ENCODE assay signal across 9 cellular contexts in genomic region chr17:1865252-1866037, GRCh38. TPM values are rescaled to one million over a fixed set of nuclear protein-coding genes. Genes with fewer than 3 reads are reported as not detected.
DNase-seq lines count a peak whose midpoint lies in the region; ATAC-seq and TF ChIP-seq lines count a peak whose summit lies in the region.
"Had no signal": no experiment of that assay in that cellular context is flagged by ENCODE, and none has a peak within 500 bp of the region (broad histone marks: within the 10 kb centered on the region; RNA-seq: fewer than 3 reads in every experiment).

No MANE protein-coding gene starts in this region.

- DNase-seq in DMS53 treated with DMSO at 0.1 percent for 48 hours (lab: John Stamatoyannopoulos, UW; ENCODE audit: unreplicated experiment) (peak; percentile 14), mesendoderm (peak; percentile 32), aorta (no peak)
- DNase-seq in T-helper 2 cell treated with Interferon-gamma antibody and Interleukin-4, amounts not matched to agents 5 μg/mL and 100 μg/mL, for 36 hours (ENCODE audit: low spot score): no peak
- DNase-seq in central memory CD8-positive, alpha-beta T cell (ENCODE audit: low spot score in 2 of 2): peak in 1 of 2 donors; percentile 44

- no peaks in the 10 kb centered on the region for H3K9me3 Mint-ChIP-seq in T-helper 2 cell treated with Interferon-gamma antibody and Interleukin-4, amounts not matched to agents 5 μg/mL and 100 μg/mL, for 36 hours
- H3K9me3 Mint-ChIP-seq in central memory CD8-positive, alpha-beta T cell: no peaks in the 10 kb centered on the region
- H3K9me3 Mint-ChIP-seq: stimulated activated naive CD8-positive, alpha-beta T cell treated with anti-CD3 and anti-CD28 coated beads, Interleukin-15, Interleukin-2, amounts not matched to agents 100 ng/mL and 50 ng/mL, for 24 hours had no signal

- no peak overlapping the region for H3K4me3 Mint-ChIP-seq in T-helper 2 cell treated with Interferon-gamma antibody and Interleukin-4, amounts not matched to agents 5 μg/mL and 100 μg/mL, for 36 hours
- no peak overlapping the region for H3K4me3 Mint-ChIP-seq in central memory CD8-positive, alpha-beta T cell
- H3K4me3 Mint-ChIP-seq: stimulated activated naive CD8-positive, alpha-beta T cell treated with anti-CD3 and anti-CD28 coated beads, Interleukin-15, Interleukin-2, amounts not matched to agents 100 ng/mL and 50 ng/mL, for 24 hours had no signal

- peak overlapping the region; percentile 49 for H3K27ac Mint-ChIP-seq in T-helper 2 cell treated with Interferon-gamma antibody and Interleukin-4, amounts not matched to agents 5 μg/mL and 100 μg/mL, for 36 hours
- no peak overlapping the region for H3K27ac Mint-ChIP-seq in central memory CD8-positive, alpha-beta T cell (ENCODE audit: low read depth)
- H3K27ac Mint-ChIP-seq: stimulated activated naive CD8-positive, alpha-beta T cell treated with anti-CD3 and anti-CD28 coated beads, Interleukin-15, Interleukin-2, amounts not matched to agents 100 ng/mL and 50 ng/mL, for 24 hours had no signal

- H3K4me1 Mint-ChIP-seq in T-helper 2 cell treated with Interferon-gamma antibody and Interleukin-4, amounts not matched to agents 5 μg/mL and 100 μg/mL, for 36 hours (ENCODE audit: low read depth): peaks cover 26% of the 10 kb centered on the region
- peaks cover 13% of the 10 kb centered on the region for H3K4me1 Mint-ChIP-seq in central memory CD8-positive, alpha-beta T cell

- no peak overlapping the region for H2BK5ac ChIP-seq in mesendoderm (ENCODE audit: low read length)

- H3K18ac ChIP-seq in mesendoderm (ENCODE audit: low read length): no peak overlapping the region

- H3K27ac ChIP-seq in mesendoderm (ENCODE audit: low read depth, low read length) (no peak overlapping the region), aorta (ENCODE audit: low read depth in 1 of 2, low read length in 2 of 2) (no peak overlapping the region)

- H3K4me3 ChIP-seq in mesendoderm (ENCODE audit: low read length): no peak overlapping the region
- H3K4me3 ChIP-seq in aorta (ENCODE audit: low read length in 2 of 2): no peak overlapping the region

- intact Hi-C loops in aorta (cut with DNase I): loop anchor here (2.0 to 10.0 kb wide), 2 partner anchors 141 kb away; partner anchors contain the start of gene WDR81 (in 2 of the 2)

- H3K4ac ChIP-seq in mesendoderm (ENCODE audit: low read depth, low read length): no peak overlapping the region

- H3K56ac ChIP-seq in mesendoderm (ENCODE audit: low read length): no peak overlapping the region

- H3K27me3 ChIP-seq in mesendoderm (ENCODE audit: insufficient read depth, low read length, poor library complexity) (no peaks in the 10 kb centered on the region), aorta (ENCODE audit: control insufficient read depth in 1 of 2, insufficient read depth in 2 of 2, low read length in 1 of 2) (no peaks in the 10 kb centered on the region)

- no peaks in the 10 kb centered on the region for H3K4me1 ChIP-seq in mesendoderm (ENCODE audit: control insufficient read depth, low read depth, low read length)
- H3K4me1 ChIP-seq in aorta (ENCODE audit: control insufficient read depth in 1 of 2, insufficient read depth in 2 of 2, low read length in 2 of 2): no peaks in the 10 kb centered on the region

- H3K36me3 ChIP-seq in mesendoderm (ENCODE audit: control insufficient read depth, insufficient read depth, low read length) (peaks cover 6% of the 10 kb centered on the region), aorta (ENCODE audit: control insufficient read depth in 1 of 2, insufficient read depth in 2 of 2, low read length in 1 of 2) (peaks cover 0 to 2% of the 10 kb centered on the region in 2 donors)

- WGBS in mesendoderm (ENCODE audit: extremely low coverage, insufficient coverage, low lambda C conversion rate): no CpG with 5 or more reads among the region's 17 CpGs
- 82% methylated on average over 17 of the region's 17 CpGs for WGBS in aorta, 2 donors

- H2AK5ac ChIP-seq in mesendoderm (ENCODE audit: low read length): no peak overlapping the region

- H3K9ac ChIP-seq in mesendoderm (ENCODE audit: low read length): no peak overlapping the region

- H2BK120ac ChIP-seq in mesendoderm (ENCODE audit: low read depth, low read length): no peak overlapping the region

- H3K27me3 Mint-ChIP-seq in T-helper 2 cell treated with Interferon-gamma antibody and Interleukin-4, amounts not matched to agents 5 μg/mL and 100 μg/mL, for 36 hours (ENCODE audit: low read depth): no peaks in the 10 kb centered on the region
- H3K27me3 Mint-ChIP-seq in central memory CD8-positive, alpha-beta T cell: no peaks in the 10 kb centered on the region
- H3K27me3 Mint-ChIP-seq: stimulated activated naive CD8-positive, alpha-beta T cell treated with anti-CD3 and anti-CD28 coated beads, Interleukin-15, Interleukin-2, amounts not matched to agents 100 ng/mL and 50 ng/mL, for 24 hours had no signal

- no peaks in the 10 kb centered on the region for H3K79me2 ChIP-seq in mesendoderm (ENCODE audit: control insufficient read depth, insufficient read depth, low read length)

- ATAC-seq in central memory CD8-positive, alpha-beta T cell (replicated peaks; ENCODE audit: extremely low read depth, poor library complexity, severe bottlenecking): peak; percentile 36
- ATAC-seq in GM21786 (IDR thresholded peaks at IDR 0.05; ENCODE audit: unreplicated experiment) (no peak), aorta (ENCODE audit: low FRiP score) (no peak), HG03025 (IDR thresholded peaks at IDR 0.05; ENCODE audit: low FRiP score, unreplicated experiment) (no peak)

- no peak overlapping the region for H3K4me2 ChIP-seq in mesendoderm (ENCODE audit: low read length)

- H3K23ac ChIP-seq in mesendoderm (ENCODE audit: low read length): no peak overlapping the region

- no peak overlapping the region for H2BK15ac ChIP-seq in mesendoderm (replicated peaks; ENCODE audit: low read depth)

- no peak overlapping the region for H4K8ac ChIP-seq in mesendoderm (ENCODE audit: low read depth, low read length)

- TF ChIP-seq EP300 in Ishikawa (IDR thresholded peaks at IDR 0.05; ENCODE audit: borderline replicate concordance): no peak

- no peaks in the 10 kb centered on the region for H3K9me3 ChIP-seq in aorta (ENCODE audit: control insufficient read depth, low read length)

- no peaks in the 10 kb centered on the region for H3K79me1 ChIP-seq in mesendoderm (ENCODE audit: low read length)

- peak; percentile 41 for TF ChIP-seq RAD21 in Ishikawa (IDR thresholded peaks at IDR 0.05; ENCODE audit: low read depth)

- H4K5ac ChIP-seq in mesendoderm (ENCODE audit: low read length): no peak overlapping the region

- peaks cover 41% of the 10 kb centered on the region for H3K36me3 Mint-ChIP-seq in T-helper 2 cell treated with Interferon-gamma antibody and Interleukin-4, amounts not matched to agents 5 μg/mL and 100 μg/mL, for 36 hours (ENCODE audit: low read depth)
- H3K36me3 Mint-ChIP-seq in central memory CD8-positive, alpha-beta T cell (ENCODE audit: insufficient read depth): peaks cover 23% of the 10 kb centered on the region

TF ChIP-seq in Ishikawa, 13 proteins besides CTCF, POLR2A, EP300 and RAD21 (continues in another document):
- TF ChIP-seq USF1 (IDR thresholded peaks at IDR 0.05) (no peak), FOXM1 (IDR thresholded peaks at IDR 0.05; ENCODE audit: borderline replicate concordance, low read depth) (no peak), MAX (IDR thresholded peaks at IDR 0.05) (no peak), REST (IDR thresholded peaks at IDR 0.05; ENCODE audit: low read depth) (no peak), NFIC (IDR thresholded peaks at IDR 0.05) (no peak), ZBTB7A (IDR thresholded peaks at IDR 0.05; ENCODE audit: low read depth) (no peak), CREB1 (IDR thresholded peaks at IDR 0.05; ENCODE audit: low read depth) (no peak), YY1 (IDR thresholded peaks at IDR 0.05; ENCODE audit: low read depth) (no peak), TEAD4 (IDR thresholded peaks at IDR 0.05) (no peak), CEBPB (IDR thresholded peaks at IDR 0.05) (no peak), TCF12 (IDR thresholded peaks at IDR 0.05; ENCODE audit: low read depth) (no peak)

RNA-seq across cellular contexts. Expression of gene RPA1, which starts 35.6 kb away (rescaled TPM):
- polyA plus RNA-seq in mesendoderm (2013, experiment 1 of 2): 54.4 TPM
- 54.3 TPM for polyA plus RNA-seq in mesendoderm (2013, experiment 2 of 2)
- total RNA-seq in aorta: 10 to 100 TPM; 65.0 to 75.0 TPM
- 10 to 100 TPM; 17.2 to 23.8 TPM for polyA plus RNA-seq in aorta

RNA-seq across cellular contexts. Expression of gene SMYD4, which starts 35.7 kb away (rescaled TPM):
- polyA plus RNA-seq in mesendoderm (2013, experiment 1 of 2): 6.9 TPM
- polyA plus RNA-seq in mesendoderm (2013, experiment 2 of 2): 7.5 TPM
- 10 to 100 TPM; 15.0 to 19.2 TPM for total RNA-seq in aorta
- 1 to 10 TPM; 2.4 to 9.5 TPM for polyA plus RNA-seq in aorta

Comparison
In these comparisons a context has a peak if more than half of its experiments do, and no peak if none do; other contexts are left out.
1. DNase-seq: peak in DMS53 treated with DMSO at 0.1 percent for 48 hours (single experiment) and mesendoderm (single experiment); none in T-helper 2 cell treated with Interferon-gamma antibody and Interleukin-4, amounts not matched to agents 5 μg/mL and 100 μg/mL, for 36 hours (single experiment) and aorta (0 of 2).